In the genomic region with DNA sequence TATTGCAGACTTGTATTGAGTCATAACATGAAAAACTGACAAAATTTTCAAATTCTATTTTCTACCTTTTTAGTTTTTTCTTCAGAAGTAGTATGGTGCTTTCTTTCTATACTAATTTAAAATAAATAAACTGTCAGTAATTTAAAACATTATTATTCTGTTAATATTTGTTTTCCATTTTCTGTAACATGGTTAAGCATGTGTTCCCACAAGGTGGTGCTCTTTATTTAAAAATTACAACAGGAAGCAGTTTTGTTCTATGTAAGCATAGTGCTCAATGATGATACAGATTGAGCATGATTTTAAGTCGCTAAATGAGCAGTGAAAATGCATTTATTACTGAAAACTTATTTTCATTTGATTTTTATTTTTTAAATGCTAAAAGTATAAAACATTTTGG, we compare ENCODE assay signal across 8 cellular contexts.
A peak's percentile ranks its signal among the peaks of the same experiment; 100 is the strongest.
DNase-seq lines count a peak whose midpoint lies in the region; ATAC-seq, FAIRE-seq and TF ChIP-seq lines count a peak whose summit lies in the region.

No MANE protein-coding gene starts in this region.

- TF ChIP-seq RAD21 in K562 (CRISPR knock-in tag; conservative IDR thresholded peaks at IDR 0.05 in 1 of 2, IDR thresholded peaks at IDR 0.05 in 1 of 2): peak; percentile 25 to 39; a peak in 3 of 4 replicates

- H3K27ac ChIP-seq in K562 (ENCODE audit: extremely low read depth, low read depth, low read length) (no peak overlapping the region), left lung (no peak overlapping the region)

- TF ChIP-seq EP300 in K562 (IDR thresholded peaks at IDR 0.05; ENCODE audit: low read length): no peak

- intact Hi-C loops in K562 (cut with micrococcal nuclease): loop anchor here (10.0 kb wide), 1 partner anchor 680 kb away; no protein-coding TSS in a partner anchor
- intact Hi-C loops in left lung (cut with DNase I): loop anchor here in 1 of 2 donors (10.0 kb wide), 1 partner anchor 680 kb away; no protein-coding TSS in a partner anchor

- TF ChIP-seq POLR2A in K562 (conservative IDR thresholded peaks at IDR 0.05): no peak

- H3K36me3 Mint-ChIP-seq in activated CD4-positive, alpha-beta memory T cell treated with anti-CD3 and anti-CD28 coated beads, Interleukin-2, amount 10 ng/mL, durations not matched to agents 7 days and 5 days (ENCODE audit: low read depth): no peaks in the 10 kb centered on the region

- H3K9me1 ChIP-seq in K562 (ENCODE audit: control insufficient read depth, insufficient read depth, low read length): no peaks in the 10 kb centered on the region

- H3K4me1 ChIP-seq in K562 (replicated peaks in 1 of 2; ENCODE audit: control insufficient read depth in 2 of 2, insufficient read depth in 2 of 2, low read length in 2 of 2) (no peaks in the 10 kb centered on the region), left lung (no peaks in the 10 kb centered on the region)

- no peaks in the 10 kb centered on the region for H3K79me2 ChIP-seq in K562 (ENCODE audit: control insufficient read depth, insufficient read depth, low read length)

- H3K27ac Mint-ChIP-seq in activated CD4-positive, alpha-beta memory T cell treated with anti-CD3 and anti-CD28 coated beads, Interleukin-2, amount 10 ng/mL, durations not matched to agents 7 days and 5 days: no peak overlapping the region

- peak; percentile 13 for DNase-seq in GM10266 (ENCODE audit: extremely low spot score)
- DNase-seq in NCI-H2171 (lab: John Stamatoyannopoulos, UW): peak; percentile 42
- peak in 1 of 4 experiments; percentile 3 for DNase-seq in K562 (ENCODE audit: extremely low read depth in 1 of 4, low spot score in 3 of 4)
- no peak for DNase-seq in left lung
- no peak for DNase-seq in activated CD4-positive, alpha-beta memory T cell treated with anti-CD3 and anti-CD28 coated beads, Interleukin-2, amount 10 ng/mL, durations not matched to agents 7 days and 5 days
- no peak for DNase-seq in HK-2 (ENCODE audit: unreplicated experiment)
- DNase-seq in activated CD8-positive, alpha-beta memory T cell treated with anti-CD3 and anti-CD28 coated beads, Interleukin-2, amount 50 U/mL, for 4 hours: no peak

- H3K36me3 ChIP-seq in K562 (ENCODE audit: control insufficient read depth, insufficient read depth, low read length): no peaks in the 10 kb centered on the region
- no peaks in the 10 kb centered on the region for H3K36me3 ChIP-seq in left lung

- ATAC-seq in HG02885 (IDR thresholded peaks at IDR 0.05; ENCODE audit: poor library complexity, unreplicated experiment) (peak; percentile 75), K562 (no peak), left lung (peak; percentile 75)

- no peak overlapping the region for H3K4me2 ChIP-seq in K562 (ENCODE audit: insufficient read depth, low read length)

- no peak overlapping the region for H3K4me3 Mint-ChIP-seq in activated CD4-positive, alpha-beta memory T cell treated with anti-CD3 and anti-CD28 coated beads, Interleukin-2, amount 10 ng/mL, durations not matched to agents 7 days and 5 days

- H3K9ac ChIP-seq in K562 (ENCODE audit: insufficient read depth in 1 of 2, low read depth in 2 of 2, low read length in 2 of 2): no peak overlapping the region

- no peaks in the 10 kb centered on the region for H3K9me3 ChIP-seq in K562 (replicated peaks; ENCODE audit: control insufficient read depth, insufficient read depth, low read depth, low read length)
- H3K9me3 ChIP-seq in left lung: no peaks in the 10 kb centered on the region

- peak; percentile 43 for TF ChIP-seq CTCF in GM10266 (IDR thresholded peaks at IDR 0.05; ENCODE audit: control insufficient read depth, insufficient read depth, low read depth, missing control alignments)
- peak in 1 of 3 experiments; percentile 21; a peak in 2 of 6 replicates for TF ChIP-seq CTCF in K562 (IDR thresholded peaks at IDR 0.05 in 2 of 3, conservative IDR thresholded peaks at IDR 0.05 in 1 of 3; ENCODE audit: insufficient read depth in 2 of 3, low read depth in 1 of 3, low read length in 3 of 3)
- TF ChIP-seq CTCF in left lung (IDR thresholded peaks at IDR 0.05): peak in 1 of 2 donors; percentile 44

- no peak for FAIRE-seq in K562 (lab: Jason Lieb, UNC)

- no peak overlapping the region for H2AFZ ChIP-seq in K562 (ENCODE audit: low read depth, low read length)

- POLR2A ChIA-PET in K562 (lab: Yijun Ruan, JAX): no interaction called here
- POLR2A ChIA-PET in activated CD4-positive, alpha-beta memory T cell treated with anti-CD3 and anti-CD28 coated beads, Interleukin-2, amount 10 ng/mL, durations not matched to agents 7 days and 5 days (lab: Charles Lee): no interaction called here

- no peak overlapping the region for H3K4me3 ChIP-seq in K562
- H3K4me3 ChIP-seq in left lung: no peak overlapping the region

- H3K4me1 Mint-ChIP-seq in activated CD4-positive, alpha-beta memory T cell treated with anti-CD3 and anti-CD28 coated beads, Interleukin-2, amount 10 ng/mL, durations not matched to agents 7 days and 5 days: no peaks in the 10 kb centered on the region

- BruUV-seq in K562 (replicated peaks; lab: Mats Ljungman, UMichigan): no TSS peak

- no peaks in the 10 kb centered on the region for H3K27me3 ChIP-seq in K562 (ENCODE audit: control insufficient read depth in 2 of 2, insufficient read depth in 2 of 2, low read length in 2 of 2)
- no peaks in the 10 kb centered on the region for H3K27me3 ChIP-seq in left lung

- in situ Hi-C loops in K562 (cut with MboI): no loop called here

- CTCF ChIA-PET in K562 (lab: Yijun Ruan, JAX; ENCODE audit: low intra/inter-chr PET ratio): no interaction called here
- CTCF ChIA-PET in activated CD4-positive, alpha-beta memory T cell treated with anti-CD3 and anti-CD28 coated beads, Interleukin-2, amount 10 ng/mL, durations not matched to agents 7 days and 5 days (lab: Charles Lee): interaction anchor here (0.7 to 2.6 kb wide), 3 partner anchors 348 to 714 kb away, joined by 3 to 13 read pairs (median 3); a partner anchor contains a TSS

- H3K27me3 Mint-ChIP-seq in activated CD4-positive, alpha-beta memory T cell treated with anti-CD3 and anti-CD28 coated beads, Interleukin-2, amount 10 ng/mL, durations not matched to agents 7 days and 5 days: no peaks in the 10 kb centered on the region

- no peaks in the 10 kb centered on the region for H3K9me3 Mint-ChIP-seq in activated CD4-positive, alpha-beta memory T cell treated with anti-CD3 and anti-CD28 coated beads, Interleukin-2, amount 10 ng/mL, durations not matched to agents 7 days and 5 days

- WGBS in K562 (ENCODE audit: insufficient coverage, low coverage, missing lambda C conversion rate): 0% methylated on average over 1 of the region's 1 CpG

- H4K20me1 ChIP-seq in K562 (replicated peaks; ENCODE audit: control insufficient read depth, insufficient read depth, low read length): no peaks in the 10 kb centered on the region

TF ChIP-seq in K562, 482 proteins besides CTCF, POLR2A, EP300 and RAD21:
- TF ChIP-seq ZNF445 (CRISPR knock-in tag; IDR thresholded peaks at IDR 0.05; ENCODE audit: low read depth) (no peak), SMAD3 (CRISPR knock-in tag; conservative IDR thresholded peaks at IDR 0.05) (no peak), FOXK2 (conservative IDR thresholded peaks at IDR 0.05 in 1 of 2, IDR thresholded peaks at IDR 0.05 in 1 of 2; ENCODE audit: low read depth in 2 of 2) (no peak), ZBTB17 (CRISPR knock-in tag; IDR thresholded peaks at IDR 0.05) (no peak), JUND (IDR thresholded peaks at IDR 0.05; ENCODE audit: borderline replicate concordance, low read depth, low read length) (no peak), JUND (tag; IDR thresholded peaks at IDR 0.05; ENCODE audit: borderline replicate concordance, low read depth, low read length) (no peak), HDAC3 (IDR thresholded peaks at IDR 0.05; ENCODE audit: borderline replicate concordance, partially characterized antibody) (no peak), RBM25 (IDR thresholded peaks at IDR 0.05; ENCODE audit: low read depth, low read length, severe bottlenecking) (no peak), ZNF311 (CRISPR knock-in tag; IDR thresholded peaks at IDR 0.05) (no peak), TGIF2 (CRISPR knock-in tag; IDR thresholded peaks at IDR 0.05) (no peak), SMARCA4 (IDR thresholded peaks at IDR 0.05) (no peak)
- TF ChIP-seq, protein P1, sequence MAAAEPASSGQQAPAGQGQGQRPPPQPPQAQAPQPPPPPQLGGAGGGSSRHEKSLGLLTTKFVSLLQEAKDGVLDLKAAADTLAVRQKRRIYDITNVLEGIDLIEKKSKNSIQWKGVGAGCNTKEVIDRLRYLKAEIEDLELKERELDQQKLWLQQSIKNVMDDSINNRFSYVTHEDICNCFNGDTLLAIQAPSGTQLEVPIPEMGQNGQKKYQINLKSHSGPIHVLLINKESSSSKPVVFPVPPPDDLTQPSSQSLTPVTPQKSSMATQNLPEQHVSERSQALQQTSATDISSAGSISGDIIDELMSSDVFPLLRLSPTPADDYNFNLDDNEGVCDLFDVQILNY (CRISPR knock-in tag; IDR thresholded peaks at IDR 0.05): no peak

Comparison
In these comparisons a context has a peak if more than half of its experiments do, and no peak if none do; other contexts are left out.
1. DNase-seq: peak in GM10266 (single experiment) and NCI-H2171 (single experiment); none in left lung (0 of 2), activated CD4-positive, alpha-beta memory T cell treated with anti-CD3 and anti-CD28 coated beads, Interleukin-2, amount 10 ng/mL, durations not matched to agents 7 days and 5 days (single experiment), HK-2 (single experiment) and activated CD8-positive, alpha-beta memory T cell treated with anti-CD3 and anti-CD28 coated beads, Interleukin-2, amount 50 U/mL, for 4 hours (single experiment).